In genomic region chr2:99240431-99240830, GRCh38 we compare ENCODE assay signal across 12 cellular contexts. TPM values are rescaled to one million over a fixed set of nuclear protein-coding genes. Genes with fewer than 3 reads are reported as not detected.
"Had no signal": no experiment of that assay in that cellular context is flagged by ENCODE, and none has a peak within 500 bp of the region (broad histone marks: within the 10 kb centered on the region; RNA-seq: fewer than 3 reads in every experiment).

No MANE protein-coding gene starts in this region.

- H3K27me3 Mint-ChIP-seq: IgD-negative memory B cell had no signal

- H3K4me3 Mint-ChIP-seq: HFFc6, IgD-negative memory B cell had no signal

- H3K4me3 ChIP-seq: GM23248, HAP-1 had no signal

- H3K27ac Mint-ChIP-seq: HFFc6, IgD-negative memory B cell had no signal

- H3K9me3 ChIP-seq: HAP-1 had no signal

- H3K4me1 Mint-ChIP-seq: IgD-negative memory B cell had no signal

- DNase-seq: GM23248, GOT3, H7, HFFc6, KBM-7 had no signal

- H2AFZ ChIP-seq: GM23248 had no signal

- H3K36me3 ChIP-seq: HAP-1 had no signal

- H3K9ac ChIP-seq: GM23248, KMS-11 had no signal

- H3K27ac ChIP-seq: GM23248, HL-60, KMS-11 had no signal

- ATAC-seq: HCT116, HepG2 had no signal

- H3K4me1 ChIP-seq: HAP-1 had no signal

- FAIRE-seq: HepG2 had no signal

- H3K4me2 ChIP-seq: KMS-11 had no signal

- H3K9me3 Mint-ChIP-seq: HFFc6, IgD-negative memory B cell had no signal

RNA-seq across cellular contexts. Expression of gene LYG2, which starts 15.0 kb away (rescaled TPM):
- total RNA-seq: GM23248, H4, H7, HFFc6 had no signal
- polyA plus RNA-seq: GM23248, IgD-negative memory B cell had no signal
